23 cellular contexts compared by ENCODE assay signal in genomic region chr10:45526309-45526708, GRCh38.
A peak's percentile ranks its signal among the peaks of the same experiment; 100 is the strongest.
DNase-seq lines count a peak whose midpoint lies in the region; ATAC-seq, FAIRE-seq and TF ChIP-seq lines count a peak whose summit lies in the region.
"Had no signal": no experiment of that assay in that cellular context is flagged by ENCODE, and none has a peak within 500 bp of the region (broad histone marks: within the 10 kb centered on the region; RNA-seq: fewer than 3 reads in every experiment).

No MANE protein-coding gene starts in this region.

- H3K9me3 ChIP-seq in right atrium auricular region: no peaks in the 10 kb centered on the region
- H3K9me3 ChIP-seq in upper lobe of right lung: no peaks in the 10 kb centered on the region
- H3K9me3 ChIP-seq: HAP-1, Peyer's patch, SJSA1 had no signal

- H3K27ac ChIP-seq in right atrium auricular region (no peak overlapping the region), cingulate gyrus (ENCODE audit: low read depth, low read length) (peak overlapping the region; percentile 33), upper lobe of right lung (no peak overlapping the region)
- H3K27ac ChIP-seq: BLaER1 treated with 17β-estradiol and CSF1 and Interleukin-3, amounts not matched to agents 10 nM and 100 nM; GM23248; KMS-11; Peyer's patch; SJSA1 had no signal

- no peak for FAIRE-seq in frontal cortex (lab: Jason Lieb, UNC)
- FAIRE-seq: GM12892 had no signal

- H3K27me3 ChIP-seq in right atrium auricular region (no peaks in the 10 kb centered on the region), upper lobe of right lung (no peaks in the 10 kb centered on the region)
- H3K27me3 ChIP-seq: BLaER1 treated with 17β-estradiol and CSF1 and Interleukin-3, amounts not matched to agents 10 nM and 100 nM; Peyer's patch; SJSA1 had no signal

- H3K4me1 ChIP-seq in right atrium auricular region: peaks cover 0 to 5% of the 10 kb centered on the region in 2 donors
- no peaks in the 10 kb centered on the region for H3K4me1 ChIP-seq in upper lobe of right lung
- H3K4me1 ChIP-seq: Peyer's patch, SJSA1 had no signal

- peak; percentile 59 for ATAC-seq in Right ventricle myocardium inferior
- peak; percentile 31 for ATAC-seq in upper lobe of right lung

- no peak for DNase-seq in Right ventricle myocardium inferior (ENCODE audit: missing footprints)
- DNase-seq in right atrium auricular region (ENCODE audit: low spot score): no peak
- peak; percentile 9 for DNase-seq in myocyte (ENCODE audit: low read depth)
- no peak for DNase-seq in upper lobe of right lung
- DNase-seq in NCI-H82 (lab: John Stamatoyannopoulos, UW): no peak
- DNase-seq in frontal cortex (ENCODE audit: low spot score in 2 of 2): no peak
- DNase-seq: 8988T; CD4-positive, alpha-beta memory T cell; GM23248; NCI-H1092 treated with DMSO at 0.1 percent for 48 hours; NCI-H1436 treated with DMSO at 0.1 percent for 48 hours; NCI-H1930; NCI-H226; NCI-H510A treated with DMSO at 0.1 percent for 48 hours; NCI-H748 treated with DMSO at 0.1 percent for 48 hours; NK-92 treated with Interleukin-12 subunit alpha and Interleukin-12 subunit beta, amount 100 ng/mL, for 24 hours; Peyer's patch had no signal

- H3K4me3 ChIP-seq in right atrium auricular region: no peak overlapping the region
- H3K4me3 ChIP-seq in upper lobe of right lung: no peak overlapping the region
- H3K4me3 ChIP-seq: BLaER1 treated with 17β-estradiol and CSF1 and Interleukin-3, amounts not matched to agents 10 nM and 100 nM; GM23248; HAP-1; Peyer's patch; SJSA1 had no signal

- H3K36me3 ChIP-seq in right atrium auricular region (no peaks in the 10 kb centered on the region), upper lobe of right lung (peaks cover 3% of the 10 kb centered on the region)
- H3K36me3 ChIP-seq: HAP-1, Peyer's patch, SJSA1 had no signal

- TF ChIP-seq CTCF in right atrium auricular region (IDR thresholded peaks at IDR 0.05) (no peak), upper lobe of right lung (IDR thresholded peaks at IDR 0.05) (no peak)

- intact Hi-C loops in Right ventricle myocardium inferior (cut with DNase I): no loop called here
- intact Hi-C loops in upper lobe of right lung (cut with DNase I): no loop called here
